1 cellular context compared by ENCODE assay signal in genomic region chr12:120408771-120409170, GRCh38.
TF ChIP-seq lines count a peak whose summit lies in the region.

No MANE protein-coding gene starts in this region.

TF ChIP-seq in HepG2, 621 proteins besides CTCF, POLR2A, EP300 and RAD21:
- TF ChIP-seq MNT (IDR thresholded peaks at IDR 0.05) (peak; percentile 54), ZBTB38 (CRISPR knock-in tag; IDR thresholded peaks at IDR 0.05) (no peak)
